Comparison of ENCODE assay signal across 8 cellular contexts in the genomic region with DNA sequence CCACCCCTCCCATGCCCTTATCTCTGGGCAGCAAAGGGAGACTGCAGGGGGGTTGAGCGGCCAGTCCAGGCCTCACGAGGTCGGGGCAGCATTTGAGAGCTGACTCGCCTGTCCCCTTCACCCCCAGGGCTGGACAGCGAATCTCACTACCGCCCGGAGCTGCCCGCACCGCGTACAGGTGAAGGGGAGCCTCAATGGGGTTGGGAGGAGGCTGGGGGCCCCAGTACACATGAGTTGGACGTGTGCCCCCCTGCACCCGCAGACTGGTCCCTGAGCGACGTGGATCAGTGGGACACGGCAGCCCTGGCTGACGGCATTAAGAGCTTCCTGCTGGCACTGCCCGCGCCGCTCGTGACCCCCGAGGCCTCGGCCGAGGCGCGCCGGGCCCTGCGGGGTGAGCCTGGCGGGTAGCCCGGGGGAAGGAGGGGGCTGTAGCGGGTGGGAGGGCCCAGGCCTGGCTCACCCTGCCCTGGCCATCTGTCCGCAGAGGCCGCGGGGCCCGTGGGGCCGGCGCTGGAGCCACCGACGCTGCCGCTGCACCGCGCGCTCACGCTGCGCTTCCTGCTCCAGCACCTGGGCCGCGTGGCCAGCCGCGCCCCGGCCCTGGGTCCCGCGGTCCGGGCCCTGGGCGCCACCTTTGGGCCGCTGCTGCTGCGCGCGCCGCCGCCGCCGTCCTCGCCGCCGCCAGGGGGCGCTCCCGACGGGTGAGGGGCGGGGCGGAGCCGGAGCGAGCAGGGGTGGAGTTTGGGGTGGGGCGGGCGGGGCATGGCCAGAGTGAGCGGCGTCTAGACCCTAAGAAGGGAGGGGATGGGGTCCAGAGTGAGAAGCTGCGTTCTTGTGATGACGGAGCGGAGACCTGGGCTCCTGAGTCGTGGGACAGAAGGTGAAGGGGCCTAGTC. TPM values are rescaled to one million over a fixed set of nuclear protein-coding genes. Genes with fewer than 3 reads are reported as not detected.
DNase-seq lines count a peak whose midpoint lies in the region; ATAC-seq and TF ChIP-seq lines count a peak whose summit lies in the region.

No MANE protein-coding gene starts in this region.

- H3K9me3 ChIP-seq in WERI-Rb-1 (ENCODE audit: severe bottlenecking), result no peaks in the 10 kb centered on the region

- no peaks in the 10 kb centered on the region for H3K27me3 ChIP-seq in WERI-Rb-1 (ENCODE audit: insufficient read depth, low read depth, severe bottlenecking)
- H3K27me3 ChIP-seq in kidney epithelial cell (ENCODE audit: control insufficient read depth, insufficient read depth, low read length), result no peaks in the 10 kb centered on the region

- ATAC-seq in GM21381 (IDR thresholded peaks at IDR 0.05; ENCODE audit: unreplicated experiment), result peak; percentile 59

- peaks cover 48% of the 10 kb centered on the region for H3K36me3 ChIP-seq in WERI-Rb-1
- no peaks in the 10 kb centered on the region for H3K36me3 ChIP-seq in kidney epithelial cell (ENCODE audit: control insufficient read depth, insufficient read depth, low read length)

- peak overlapping the region; percentile 74 for H3K27ac ChIP-seq in WERI-Rb-1

- DNase-seq in DMS 273 treated with DMSO at 0.1 percent for 48 hours (lab: John Stamatoyannopoulos, UW) (peak; percentile 13), LHCN-M2 (ENCODE audit: low read depth) (peak; percentile 48), WERI-Rb-1 (peak; percentile 62), cardiac fibroblast (ENCODE audit: low read depth in 2 of 2) (peak; percentile 48 to 71), kidney epithelial cell (ENCODE audit: low read depth) (no peak), NCI-H146 (lab: John Stamatoyannopoulos, UW) (no peak)
- peak; percentile 83 to 84 for DNase-seq in stimulated activated CD4-positive, alpha-beta T cell treated with anti-CD3 and anti-CD28 coated beads, Interleukin-2, amount 100 ng/mL, for 24 hours

- H3K4me3 ChIP-seq in WERI-Rb-1 (ENCODE audit: low read depth, low read length) (peak overlapping the region; percentile 13), cardiac fibroblast (replicated peaks in 1 of 2; ENCODE audit: low read depth in 2 of 2, low read length in 2 of 2) (peak overlapping the region; percentile 17 to 21), kidney epithelial cell (ENCODE audit: low read depth, low read length) (no peak overlapping the region)

- TF ChIP-seq CTCF in WERI-Rb-1 (IDR thresholded peaks at IDR 0.05; ENCODE audit: low read depth, low read length) (peak; percentile 42; the same call in 1 of the 2 replicates), cardiac fibroblast (IDR thresholded peaks at IDR 0.05; ENCODE audit: low read depth, low read length) (peak; percentile 30), kidney epithelial cell (IDR thresholded peaks at IDR 0.05; ENCODE audit: insufficient read depth, low read length, poor library complexity, severe bottlenecking) (peak; percentile 26)

RNA-seq across cellular contexts. Expression of a gene that starts 8.1 kb away (rescaled TPM):
- total RNA-seq in LHCN-M2 (2014; rRNA removed), result 21.2 and 40.6 TPM in 2 replicates
- 49.3 TPM for polyA plus RNA-seq in LHCN-M2 (2012)
- 41.4 and 42.4 TPM in 2 replicates for total RNA-seq in kidney epithelial cell

RNA-seq across cellular contexts. Expression of a gene that starts 12.6 kb away (rescaled TPM):
- total RNA-seq in LHCN-M2 (2014; rRNA removed) (3.3 and 13.0 TPM in 2 replicates), kidney epithelial cell (9.2 and 14.1 TPM in 2 replicates)
- polyA plus RNA-seq in LHCN-M2 (2012), result 22.2 TPM

RNA-seq across cellular contexts. Expression of a gene that starts 32.0 kb away (rescaled TPM):
- total RNA-seq in LHCN-M2 (2014; rRNA removed) (33.7 and 51.1 TPM in 2 replicates), kidney epithelial cell (70.6 and 71.8 TPM in 2 replicates)
- 18.7 TPM for polyA plus RNA-seq in LHCN-M2 (2012)

RNA-seq across cellular contexts. Expression of a gene that starts 42.8 kb away (rescaled TPM):
- total RNA-seq in LHCN-M2 (2014; rRNA removed) (1.4 and 1.7 TPM in 2 replicates), kidney epithelial cell (0.07 and 0.38 TPM in 2 replicates)
- 2.5 TPM for polyA plus RNA-seq in LHCN-M2 (2012)

Comparison
In these comparisons a context has a peak if more than half of its experiments do, and no peak if none do; other contexts are left out.
1. DNase-seq: peak in DMS 273 treated with DMSO at 0.1 percent for 48 hours (single experiment), LHCN-M2 (single experiment), WERI-Rb-1 (single experiment), cardiac fibroblast (2 of 2) and stimulated activated CD4-positive, alpha-beta T cell treated with anti-CD3 and anti-CD28 coated beads, Interleukin-2, amount 100 ng/mL, for 24 hours (2 of 2); none in kidney epithelial cell (single experiment) and NCI-H146 (single experiment).
2. Peak in every context shown above with its lines, with median percentiles within 50 percentile points of each other: CTCF ChIP-seq.